In the genomic region with DNA sequence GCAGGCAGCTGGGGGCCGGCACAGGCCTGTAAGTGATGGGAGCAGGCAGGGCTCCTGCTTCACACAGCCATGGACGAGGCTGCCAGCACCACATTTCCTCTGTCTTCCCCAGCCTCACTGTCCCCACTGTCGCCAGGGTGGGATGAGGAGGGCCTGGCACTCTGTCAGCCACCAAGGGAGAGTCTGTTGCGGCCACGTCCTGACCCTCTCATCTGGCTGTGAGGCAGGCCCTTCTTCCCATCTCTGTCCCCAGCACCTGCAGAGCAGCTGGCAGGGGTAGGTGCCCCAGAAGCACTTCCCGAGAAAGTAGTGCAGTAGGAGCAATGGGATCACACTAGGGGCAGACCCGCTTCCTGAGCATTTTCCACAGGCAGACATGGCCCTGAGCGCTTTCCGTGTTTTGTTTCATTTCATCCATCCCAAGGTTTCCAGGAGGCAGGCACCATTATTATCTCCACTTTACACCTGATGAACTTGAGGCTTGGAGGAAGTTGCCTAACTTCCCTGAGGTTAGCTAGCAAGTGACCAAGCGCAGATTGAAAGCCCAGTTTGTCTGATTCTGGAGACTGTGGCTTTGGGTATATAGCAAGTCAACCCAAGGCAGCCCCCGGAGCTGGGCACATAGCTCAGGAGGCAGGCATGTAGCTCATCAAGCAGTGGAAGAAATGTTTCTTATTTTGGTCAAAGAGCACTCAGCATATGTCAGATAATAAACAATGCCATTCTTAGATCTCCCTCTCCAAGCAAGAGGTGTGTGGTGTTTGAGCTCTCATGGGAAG, we compare ENCODE assay signal across 16 cellular contexts.
A peak's percentile ranks its signal among the peaks of the same experiment; 100 is the strongest.
DNase-seq lines count a peak whose midpoint lies in the region; ATAC-seq, FAIRE-seq and TF ChIP-seq lines count a peak whose summit lies in the region.
"Had no signal": no experiment of that assay in that cellular context is flagged by ENCODE, and none has a peak within 500 bp of the region (broad histone marks: within the 10 kb centered on the region; RNA-seq: fewer than 3 reads in every experiment).

No MANE protein-coding gene starts in this region.

- no peaks in the 10 kb centered on the region for H3K9me3 ChIP-seq in ovary
- H3K9me3 ChIP-seq: Caco-2 had no signal

- 91 to 92% (median 92%) methylated on average over 11 of the region's 11 CpGs for WGBS in ovary, 3 donors

- no peak for TF ChIP-seq POLR2A in ovary (IDR thresholded peaks at IDR 0.05)

- ATAC-seq in Right ventricle myocardium superior (ENCODE audit: poor library complexity): no peak
- no peak for ATAC-seq in HG02610 (IDR thresholded peaks at IDR 0.05; ENCODE audit: unreplicated experiment)
- ATAC-seq in HG02885 (IDR thresholded peaks at IDR 0.05; ENCODE audit: poor library complexity, unreplicated experiment): no peak
- ATAC-seq: GM23338, PC-3 had no signal

- TF ChIP-seq EP300 in ovary (IDR thresholded peaks at IDR 0.05): no peak

- FAIRE-seq in frontal cortex (lab: Jason Lieb, UNC): no peak
- FAIRE-seq: GM12892 had no signal

- no peak for TF ChIP-seq CTCF in coronary artery (IDR thresholded peaks at IDR 0.05)
- TF ChIP-seq CTCF in ovary (IDR thresholded peaks at IDR 0.05): no peak

- H3K27ac ChIP-seq in coronary artery (peak overlapping the region; percentile 52 to 69), ovary (peak overlapping the region; percentile 61 to 97)
- H3K27ac ChIP-seq: RWPE1 had no signal

- H3K4me1 ChIP-seq in ovary (ENCODE audit: insufficient read depth): peaks cover 29% of the 10 kb centered on the region
- H3K4me1 ChIP-seq: Caco-2 had no signal

- H3K36me3 ChIP-seq in ovary: no peaks in the 10 kb centered on the region

- intact Hi-C loops in cardiac septum (cut with DNase I): no loop called here
- intact Hi-C loops in Right ventricle myocardium superior (cut with DNase I): no loop called here
- intact Hi-C loops in ovary (cut with DNase I): loop anchor here in 2 of 4 donors (10.0 kb wide), 2 partner anchors 141 to 169 kb away; no protein-coding TSS in a partner anchor

- no peaks in the 10 kb centered on the region for H3K27me3 ChIP-seq in ovary

- H3K4me3 ChIP-seq in coronary artery: no peak overlapping the region
- no peak overlapping the region for H3K4me3 ChIP-seq in ovary
- H3K4me3 ChIP-seq: GM23338 had no signal

- DNase-seq in cardiac septum (ENCODE audit: low spot score): peak; percentile 64
- DNase-seq in Right ventricle myocardium superior: no peak
- peak; percentile 68 for DNase-seq in coronary artery (ENCODE audit: low spot score)
- DNase-seq in ovary: peak in 3 of 5 donors; percentile 43 to 63 (median 57)
- peak; percentile 36 for DNase-seq in ureter (ENCODE audit: low spot score)
- no peak for DNase-seq in frontal cortex (ENCODE audit: low spot score in 2 of 2)
- DNase-seq: Caco-2, DMS153, NCI-H187 treated with DMSO at 0.1 percent for 48 hours, NCI-H69, PC-3 had no signal

Comparison
In these comparisons a context has a peak if more than half of its experiments do, and no peak if none do; other contexts are left out.
1. DNase-seq: peak in cardiac septum (single experiment), coronary artery (single experiment), ovary (3 of 5) and ureter (single experiment); none in Right ventricle myocardium superior (single experiment) and frontal cortex (0 of 2).